In genomic region chr10:93452143-93452542, GRCh38 we compare ENCODE assay signal across 19 cellular contexts. TPM values are rescaled to one million over a fixed set of nuclear protein-coding genes. Genes with fewer than 3 reads are reported as not detected.
DNase-seq lines count a peak whose midpoint lies in the region; ATAC-seq and TF ChIP-seq lines count a peak whose summit lies in the region.
"Had no signal": no experiment of that assay in that cellular context is flagged by ENCODE, and none has a peak within 500 bp of the region (broad histone marks: within the 10 kb centered on the region; RNA-seq: fewer than 3 reads in every experiment).

No MANE protein-coding gene starts in this region.

- no peaks in the 10 kb centered on the region for H3K36me3 Mint-ChIP-seq in activated CD4-positive, alpha-beta T cell treated with anti-CD3 and anti-CD28 coated beads, Interleukin-2, amount 10 ng/mL, durations not matched to agents 7 days and 5 days (ENCODE audit: low read depth)
- peaks cover 9% of the 10 kb centered on the region for H3K36me3 Mint-ChIP-seq in mesothelial cell of epicardium
- H3K36me3 Mint-ChIP-seq: CD8-positive, alpha-beta T cell had no signal

- no peaks in the 10 kb centered on the region for H3K27me3 Mint-ChIP-seq in activated CD4-positive, alpha-beta T cell treated with anti-CD3 and anti-CD28 coated beads, Interleukin-2, amount 10 ng/mL, durations not matched to agents 7 days and 5 days
- no peaks in the 10 kb centered on the region for H3K27me3 Mint-ChIP-seq in mesothelial cell of epicardium (ENCODE audit: low read depth)

- DNase-seq in activated CD4-positive, alpha-beta T cell treated with anti-CD3 and anti-CD28 coated beads, Interleukin-2, amount 10 ng/mL, durations not matched to agents 7 days and 5 days: peak; percentile 18
- DNase-seq in activated CD4-positive, alpha-beta T cell treated with anti-CD3 and anti-CD28 coated beads, Interleukin-2, amount 50 U/mL, for 1 hour: no peak
- DNase-seq in GM12864 (ENCODE audit: low read depth) (peak; percentile 22), Panc1 (ENCODE audit: low read depth, low spot score) (no peak), mesothelial cell of epicardium (ENCODE audit: low spot score in 2 of 2, unreplicated experiment in 2 of 2) (no peak), cerebellum (ENCODE audit: low spot score) (no peak), left colon (no peak)
- DNase-seq: CD8-positive, alpha-beta T cell; foreskin keratinocyte; kidney glomerular epithelial cell; MV-4-11; NCI-H2029; NCI-H526 treated with DMSO at 0.1 percent for 48 hours; PC-3; stimulated activated CD4-positive, alpha-beta T cell treated with anti-CD3 and anti-CD28 coated beads, Interleukin-12 subunit alpha, Interleukin-12 subunit beta, amount 100 ng/mL, for 4 hours; T-helper 9 cell had no signal

- peaks cover 39% of the 10 kb centered on the region for H3K4me1 ChIP-seq in Panc1 (ENCODE audit: control insufficient read depth, insufficient read depth, low read length)

- in situ Hi-C loops in Panc1 (cut with HindIII; ENCODE audit: low pct_unique_long_range_greater_than_20kb, low sequenced_read_pairs): no loop called here

- POLR2A ChIA-PET in activated CD4-positive, alpha-beta T cell treated with anti-CD3 and anti-CD28 coated beads, Interleukin-2, amount 10 ng/mL, durations not matched to agents 7 days and 5 days (lab: Charles Lee): no interaction called here
- POLR2A ChIA-PET in Panc1 (lab: Charles Lee): no interaction called here

- H3K9me3 Mint-ChIP-seq in activated CD4-positive, alpha-beta T cell treated with anti-CD3 and anti-CD28 coated beads, Interleukin-2, amount 10 ng/mL, durations not matched to agents 7 days and 5 days: no peaks in the 10 kb centered on the region
- no peaks in the 10 kb centered on the region for H3K9me3 Mint-ChIP-seq in mesothelial cell of epicardium
- H3K9me3 Mint-ChIP-seq: CD8-positive, alpha-beta T cell; GM23338; neural progenitor cell had no signal

- no peaks in the 10 kb centered on the region for H3K27me3 ChIP-seq in Panc1 (ENCODE audit: control insufficient read depth, insufficient read depth, low read length)
- H3K27me3 ChIP-seq: foreskin keratinocyte, neural progenitor cell had no signal

- H3K36me3 ChIP-seq in Panc1 (ENCODE audit: control insufficient read depth, insufficient read depth, low read length): peaks cover 34% of the 10 kb centered on the region
- H3K36me3 ChIP-seq: neural progenitor cell had no signal

- intact Hi-C loops in Panc1 (cut with micrococcal nuclease; ENCODE audit: unreplicated experiment): no loop called here
- intact Hi-C loops in left colon (cut with DNase I, micrococcal nuclease): no loop called here

- no peak for ATAC-seq in Panc1
- no peak for ATAC-seq in GM18909 (IDR thresholded peaks at IDR 0.05; ENCODE audit: poor library complexity, unreplicated experiment)
- ATAC-seq in left colon: no peak
- ATAC-seq: CD8-positive, alpha-beta T cell; foreskin keratinocyte; GM23338; PC-3 had no signal

- no peak overlapping the region for H3K4me3 Mint-ChIP-seq in activated CD4-positive, alpha-beta T cell treated with anti-CD3 and anti-CD28 coated beads, Interleukin-2, amount 10 ng/mL, durations not matched to agents 7 days and 5 days
- H3K4me3 Mint-ChIP-seq in mesothelial cell of epicardium: no peak overlapping the region
- H3K4me3 Mint-ChIP-seq: CD8-positive, alpha-beta T cell; GM23338; neural progenitor cell had no signal

- TF ChIP-seq CTCF in GM12864 (IDR thresholded peaks at IDR 0.05; ENCODE audit: low read depth, low read length, missing control alignments) (no peak), Panc1 (IDR thresholded peaks at IDR 0.05) (no peak), mesothelial cell of epicardium (IDR thresholded peaks at IDR 0.05; ENCODE audit: unreplicated experiment) (no peak)

- peak overlapping the region; percentile 52 for H3K27ac Mint-ChIP-seq in activated CD4-positive, alpha-beta T cell treated with anti-CD3 and anti-CD28 coated beads, Interleukin-2, amount 10 ng/mL, durations not matched to agents 7 days and 5 days
- H3K27ac Mint-ChIP-seq in mesothelial cell of epicardium: peak overlapping the region; percentile 71
- H3K27ac Mint-ChIP-seq: CD8-positive, alpha-beta T cell; GM23338 had no signal

- no peak overlapping the region for H3K4me3 ChIP-seq in GM12864 (ENCODE audit: low read depth, low read length)
- no peak overlapping the region for H3K4me3 ChIP-seq in Panc1 (ENCODE audit: low read depth in 2 of 2, low read length in 2 of 2)
- H3K4me3 ChIP-seq: GM23338, neural progenitor cell had no signal

- peaks cover 15% of the 10 kb centered on the region for H3K4me1 Mint-ChIP-seq in activated CD4-positive, alpha-beta T cell treated with anti-CD3 and anti-CD28 coated beads, Interleukin-2, amount 10 ng/mL, durations not matched to agents 7 days and 5 days
- peaks cover 31% of the 10 kb centered on the region for H3K4me1 Mint-ChIP-seq in mesothelial cell of epicardium

- CTCF ChIA-PET in activated CD4-positive, alpha-beta T cell treated with anti-CD3 and anti-CD28 coated beads, Interleukin-2, amount 10 ng/mL, durations not matched to agents 7 days and 5 days (lab: Charles Lee): interaction anchor here (1.2 kb wide), 1 partner anchor 56 kb away, joined by 3 read pairs; no protein-coding TSS in a partner anchor
- CTCF ChIA-PET in Panc1 (lab: Charles Lee): no interaction called here

- peak overlapping the region; percentile 83 for H3K27ac ChIP-seq in Panc1 (ENCODE audit: low read length)
- H3K27ac ChIP-seq: foreskin keratinocyte, neural progenitor cell had no signal

- BruUV-seq in Panc1 (replicated peaks; lab: Mats Ljungman, UMichigan): no TSS peak

- no peaks in the 10 kb centered on the region for H3K9me3 ChIP-seq in Panc1 (ENCODE audit: control insufficient read depth, insufficient read depth, low read depth, low read length)

RNA-seq across cellular contexts. Expression of gene MYOF, which starts 30.0 kb away (rescaled TPM):
- 1 to 10 TPM; 1.4 to 2.7 TPM for total RNA-seq in activated CD4-positive, alpha-beta T cell treated with anti-CD3 and anti-CD28 coated beads, Interleukin-2, amount 10 ng/mL, durations not matched to agents 7 days and 5 days
- 376 TPM for total RNA-seq in Panc1 (2021; ENCODE audit: unreplicated experiment)
- polyA plus RNA-seq in Panc1 (2012; ENCODE audit: insufficient read length): 187 TPM
- total RNA-seq in mesothelial cell of epicardium: 53.3 to 58.5 TPM (median 56.0 TPM) in 3 replicates
- 8.1 TPM for total RNA-seq in cerebellum
- total RNA-seq in left colon: 100 to 1,000 TPM; 106 to 110 TPM
- total RNA-seq: CD8-positive, alpha-beta T cell had no signal

RNA-seq across cellular contexts. Expression of gene CEP55, which starts 44.3 kb away (rescaled TPM):
- total RNA-seq in activated CD4-positive, alpha-beta T cell treated with anti-CD3 and anti-CD28 coated beads, Interleukin-2, amount 10 ng/mL, durations not matched to agents 7 days and 5 days: 10 to 100 TPM; 77.5 to 92.3 TPM
- total RNA-seq in Panc1 (2021; ENCODE audit: unreplicated experiment): 96.4 TPM
- 29.0 TPM for polyA plus RNA-seq in Panc1 (2012; ENCODE audit: insufficient read length)
- 6.0 to 6.3 TPM (median 6.0 TPM) in 3 replicates for total RNA-seq in mesothelial cell of epicardium
- 6.4 TPM for total RNA-seq in cerebellum
- 1 to 10 TPM; 2.0 to 7.4 TPM for total RNA-seq in left colon

Comparison
In these comparisons a context has a peak if more than half of its experiments do, and no peak if none do; other contexts are left out.
1. DNase-seq: peak in activated CD4-positive, alpha-beta T cell treated with anti-CD3 and anti-CD28 coated beads, Interleukin-2, amount 10 ng/mL, durations not matched to agents 7 days and 5 days (single experiment) and GM12864 (single experiment); none in activated CD4-positive, alpha-beta T cell treated with anti-CD3 and anti-CD28 coated beads, Interleukin-2, amount 50 U/mL, for 1 hour (single experiment), Panc1 (single experiment), mesothelial cell of epicardium (0 of 2), cerebellum (single experiment) and left colon (0 of 2).
2. RNA of gene CEP55, which starts 44.3 kb away (total RNA-seq): 96.4 TPM in Panc1 (single experiment) and 77.5 to 92.3 TPM in activated CD4-positive, alpha-beta T cell treated with anti-CD3 and anti-CD28 coated beads, Interleukin-2, amount 10 ng/mL, durations not matched to agents 7 days and 5 days; 2.0 to 7.4 TPM in left colon, 6.4 TPM in cerebellum (single experiment) and 6.0 to 6.3 TPM in mesothelial cell of epicardium; every median in the first group is over 4 times any median in the second.